20 cellular contexts compared by ENCODE assay signal in the genomic region with DNA sequence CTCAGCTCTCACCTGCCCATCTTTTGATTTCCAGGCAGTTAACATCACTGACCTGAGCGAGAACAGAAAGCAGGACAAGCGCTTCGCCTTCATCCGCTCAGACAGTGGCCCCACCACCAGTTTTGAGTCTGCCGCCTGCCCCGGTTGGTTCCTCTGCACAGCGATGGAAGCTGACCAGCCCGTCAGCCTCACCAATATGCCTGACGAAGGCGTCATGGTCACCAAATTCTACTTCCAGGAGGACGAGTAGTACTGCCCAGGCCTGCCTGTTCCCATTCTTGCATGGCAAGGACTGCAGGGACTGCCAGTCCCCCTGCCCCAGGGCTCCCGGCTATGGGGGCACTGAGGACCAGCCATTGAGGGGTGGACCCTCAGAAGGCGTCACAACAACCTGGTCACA. TPM values are rescaled to one million over a fixed set of nuclear protein-coding genes. Genes with fewer than 3 reads are reported as not detected.
A peak's percentile ranks its signal among the peaks of the same experiment; 100 is the strongest.
DNase-seq lines count a peak whose midpoint lies in the region; ATAC-seq and TF ChIP-seq lines count a peak whose summit lies in the region.
"Had no signal": no experiment of that assay in that cellular context is flagged by ENCODE, and none has a peak within 500 bp of the region (broad histone marks: within the 10 kb centered on the region; RNA-seq: fewer than 3 reads in every experiment).

No MANE protein-coding gene starts in this region.

- H2AK5ac ChIP-seq in neuronal stem cell (ENCODE audit: low read depth, low read length), result no peak overlapping the region

- H3K9me3 ChIP-seq in neuronal stem cell (replicated peaks in 1 of 2; ENCODE audit: control insufficient read depth in 2 of 2, insufficient read depth in 1 of 2, low read depth in 1 of 2, low read length in 2 of 2) (no peaks in the 10 kb centered on the region), PC-3 (ENCODE audit: low read length) (no peaks in the 10 kb centered on the region)
- H3K9me3 ChIP-seq: A549, BE2C had no signal

- intact Hi-C loops in PC-3 (cut with micrococcal nuclease), result no loop called here

- POLR2A ChIA-PET in PC-3 (lab: Charles Lee; ENCODE audit: unreplicated experiment), result no interaction called here

- H3K14ac ChIP-seq in neuronal stem cell (ENCODE audit: low read length), result no peak overlapping the region

- no peak overlapping the region for H3K4ac ChIP-seq in neuronal stem cell (ENCODE audit: low read length)

- H3K27me3 ChIP-seq in neuronal stem cell (ENCODE audit: control insufficient read depth in 3 of 3, insufficient read depth in 3 of 3, low read depth in 1 of 3, low read length in 3 of 3), result peaks cover 0 to 34% (median 2%) of the 10 kb centered on the region in 3 experiments
- H3K27me3 ChIP-seq in PC-3 (ENCODE audit: low read length), result no peaks in the 10 kb centered on the region
- H3K27me3 ChIP-seq: BE2C had no signal

- no peaks in the 10 kb centered on the region for H3K79me2 ChIP-seq in PC-3 (ENCODE audit: low read length)

- in situ Hi-C loops in GM13976 (cut with MboI; ENCODE audit: low sequenced_read_pairs, unreplicated experiment), result no loop called here

- no peaks in the 10 kb centered on the region for H3K36me3 Mint-ChIP-seq in stimulated activated effector memory CD8-positive, alpha-beta T cell treated with anti-CD3 and anti-CD28 coated beads, Interleukin-12 subunit alpha, Interleukin-12 subunit beta, amount 100 ng/mL, for 72 hours
- H3K36me3 Mint-ChIP-seq: CD8-positive, alpha-beta T cell had no signal

- H3K4me3 Mint-ChIP-seq in stimulated activated naive CD8-positive, alpha-beta T cell treated with anti-CD3 and anti-CD28 coated beads, Interleukin-15, amount 100 ng/mL, for 72 hours, result no peak overlapping the region
- H3K4me3 Mint-ChIP-seq in stimulated activated effector memory CD8-positive, alpha-beta T cell treated with anti-CD3 and anti-CD28 coated beads, Interleukin-12 subunit alpha, Interleukin-12 subunit beta, amount 100 ng/mL, for 72 hours, result no peak overlapping the region
- H3K4me3 Mint-ChIP-seq: CD8-positive, alpha-beta T cell; GM23338 had no signal

- H3K9me3 Mint-ChIP-seq in stimulated activated naive CD8-positive, alpha-beta T cell treated with anti-CD3 and anti-CD28 coated beads, Interleukin-15, amount 100 ng/mL, for 72 hours, result no peaks in the 10 kb centered on the region
- no peaks in the 10 kb centered on the region for H3K9me3 Mint-ChIP-seq in stimulated activated effector memory CD8-positive, alpha-beta T cell treated with anti-CD3 and anti-CD28 coated beads, Interleukin-12 subunit alpha, Interleukin-12 subunit beta, amount 100 ng/mL, for 72 hours
- H3K9me3 Mint-ChIP-seq: CD8-positive, alpha-beta T cell; GM23338 had no signal

- no peak overlapping the region for H3K18ac ChIP-seq in neuronal stem cell (ENCODE audit: low read length)

- H3F3A ChIP-seq in PC-3 (ENCODE audit: low read length, unreplicated experiment), result no peaks in the 10 kb centered on the region

- no peak for TF ChIP-seq CTCF in GM13976 (IDR thresholded peaks at IDR 0.05; ENCODE audit: borderline replicate concordance, control extremely low read depth, extremely low read depth, insufficient read depth, missing control alignments)
- TF ChIP-seq CTCF in PC-3 (conservative IDR thresholded peaks at IDR 0.05; ENCODE audit: low read depth, low read length), result no peak

- no peak overlapping the region for H2BK12ac ChIP-seq in neuronal stem cell (ENCODE audit: low read length)

- no CpG with 5 or more reads among the region's 13 CpGs for WGBS in neuronal stem cell (ENCODE audit: extremely low coverage in 2 of 2, insufficient read length in 2 of 2, insufficient replicate concordance in 1 of 2), 2 donors

- H2AFZ ChIP-seq in neuronal stem cell (ENCODE audit: low read length), result no peak overlapping the region
- no peak overlapping the region for H2AFZ ChIP-seq in PC-3 (ENCODE audit: low read length)
- H2AFZ ChIP-seq: GM23338 had no signal

- no peaks in the 10 kb centered on the region for H3K4me1 ChIP-seq in neuronal stem cell (ENCODE audit: control insufficient read depth in 2 of 2, insufficient read depth in 1 of 2, low read depth in 1 of 2, low read length in 2 of 2)
- peaks cover 14% of the 10 kb centered on the region for H3K4me1 ChIP-seq in PC-3 (ENCODE audit: insufficient read depth, low read length)
- H3K4me1 ChIP-seq: A549, BE2C had no signal

- no TSS peak for BruUV-seq in PC-3 (replicated peaks; lab: Mats Ljungman, UMichigan)

- H2BK5ac ChIP-seq in neuronal stem cell (ENCODE audit: low read length), result no peak overlapping the region

- no peak overlapping the region for H3K4me2 ChIP-seq in neuronal stem cell (ENCODE audit: insufficient read depth, low read length, poor library complexity, severe bottlenecking)
- H3K4me2 ChIP-seq in PC-3 (ENCODE audit: low read length), result no peak overlapping the region
- H3K4me2 ChIP-seq: A549, GM23338 had no signal

- peak overlapping the region; percentile 12 for H2BK15ac ChIP-seq in neuronal stem cell (ENCODE audit: low read length)

- DNase-seq in stimulated activated naive CD8-positive, alpha-beta T cell treated with anti-CD3 and anti-CD28 coated beads, Interleukin-15, amount 100 ng/mL, for 72 hours, result no peak
- no peak for DNase-seq in stimulated activated naive CD8-positive, alpha-beta T cell treated with anti-CD3 and anti-CD28 coated beads, Interleukin-15, Interleukin-2, amounts not matched to agents 100 U/mL and 50 U/mL, for 24 hours
- DNase-seq in ecto neural progenitor cell (ENCODE audit: low spot score) (peak; percentile 15), neuronal stem cell (ENCODE audit: low spot score) (no peak), GM13976 (ENCODE audit: low spot score) (no peak), PC-3 (no peak)
- DNase-seq in stimulated activated effector memory CD8-positive, alpha-beta T cell treated with anti-CD3 and anti-CD28 coated beads, Interleukin-12 subunit alpha, Interleukin-12 subunit beta, amount 100 ng/mL, for 72 hours (ENCODE audit: low spot score in 2 of 2), result peak in 1 of 2 donors; percentile 39
- no peak for DNase-seq in activated CD4-positive, alpha-beta T cell treated with anti-CD3 and anti-CD28 coated beads, Interleukin-2, amount 50 U/mL, for 4 hours
- DNase-seq: BE2C; CD8-positive, alpha-beta T cell; COR-L47; DMS153; DMS79 treated with DMSO at 0.1 percent for 48 hours; EL; H7 had no signal

- no peak for ATAC-seq in stimulated activated naive CD8-positive, alpha-beta T cell treated with anti-CD3 and anti-CD28 coated beads, Interleukin-15, amount 100 ng/mL, for 72 hours
- ATAC-seq in stimulated activated naive CD8-positive, alpha-beta T cell treated with anti-CD3 and anti-CD28 coated beads, Interleukin-15, Interleukin-2, amounts not matched to agents 100 U/mL and 50 U/mL, for 24 hours, result no peak
- ATAC-seq in stimulated activated effector memory CD8-positive, alpha-beta T cell treated with anti-CD3 and anti-CD28 coated beads, Interleukin-12 subunit alpha, Interleukin-12 subunit beta, amount 100 ng/mL, for 72 hours, result no peak
- ATAC-seq in PC-3, result no peak
- ATAC-seq: A549; CD8-positive, alpha-beta T cell; GM23338 had no signal

- peak overlapping the region; percentile 8 to 24 for H3K27ac Mint-ChIP-seq in stimulated activated naive CD8-positive, alpha-beta T cell treated with anti-CD3 and anti-CD28 coated beads, Interleukin-15, amount 100 ng/mL, for 72 hours
- H3K27ac Mint-ChIP-seq in stimulated activated effector memory CD8-positive, alpha-beta T cell treated with anti-CD3 and anti-CD28 coated beads, Interleukin-12 subunit alpha, Interleukin-12 subunit beta, amount 100 ng/mL, for 72 hours, result peak overlapping the region; percentile 68
- H3K27ac Mint-ChIP-seq: CD8-positive, alpha-beta T cell; GM23338 had no signal

- H3K9ac ChIP-seq in neuronal stem cell (ENCODE audit: low read depth, low read length, poor library complexity) (no peak overlapping the region), PC-3 (ENCODE audit: low read length) (no peak overlapping the region)

- H3K36me3 ChIP-seq in neuronal stem cell (replicated peaks in 1 of 2; ENCODE audit: control insufficient read depth in 2 of 2, insufficient read depth in 2 of 2, low read length in 2 of 2), result no peaks in the 10 kb centered on the region
- H3K36me3 ChIP-seq in PC-3 (ENCODE audit: low read depth, low read length), result no peaks in the 10 kb centered on the region
- H3K36me3 ChIP-seq: BE2C had no signal

- H4K91ac ChIP-seq in neuronal stem cell (ENCODE audit: low read depth, low read length, poor library complexity), result no peak overlapping the region

- peak overlapping the region; percentile 5 for H3K23ac ChIP-seq in neuronal stem cell (ENCODE audit: low read depth, low read length, poor library complexity)

- H4K8ac ChIP-seq in neuronal stem cell (ENCODE audit: low read depth, low read length), result peak overlapping the region; percentile 66

- CTCF ChIA-PET in PC-3 (lab: Charles Lee), result no interaction called here

- H3K4me1 Mint-ChIP-seq in stimulated activated naive CD8-positive, alpha-beta T cell treated with anti-CD3 and anti-CD28 coated beads, Interleukin-15, amount 100 ng/mL, for 72 hours, result peaks cover 29% of the 10 kb centered on the region
- peaks cover 11% of the 10 kb centered on the region for H3K4me1 Mint-ChIP-seq in stimulated activated effector memory CD8-positive, alpha-beta T cell treated with anti-CD3 and anti-CD28 coated beads, Interleukin-12 subunit alpha, Interleukin-12 subunit beta, amount 100 ng/mL, for 72 hours
- H3K4me1 Mint-ChIP-seq: GM23338 had no signal

- H3K27ac ChIP-seq in neuronal stem cell (replicated peaks; ENCODE audit: low read length) (no peak overlapping the region), PC-3 (ENCODE audit: low read length) (no peak overlapping the region)
- H3K27ac ChIP-seq: A549, C4-2B had no signal

- peaks cover 7% of the 10 kb centered on the region for H3K27me3 Mint-ChIP-seq in stimulated activated naive CD8-positive, alpha-beta T cell treated with anti-CD3 and anti-CD28 coated beads, Interleukin-15, amount 100 ng/mL, for 72 hours

- H2BK120ac ChIP-seq in neuronal stem cell (ENCODE audit: low read depth, low read length), result no peak overlapping the region

- H3K4me3 ChIP-seq in neuronal stem cell (ENCODE audit: low read length in 2 of 2) (no peak overlapping the region), PC-3 (ENCODE audit: low read length) (no peak overlapping the region)
- H3K4me3 ChIP-seq: A549, GM23338 had no signal

- H3K9me2 ChIP-seq in PC-3 (replicated peaks; ENCODE audit: low read length), result no peaks in the 10 kb centered on the region

- no peaks in the 10 kb centered on the region for H4K20me1 ChIP-seq in PC-3 (ENCODE audit: low read length)

- no peaks in the 10 kb centered on the region for H3K79me1 ChIP-seq in neuronal stem cell (ENCODE audit: low read depth, low read length)

RNA-seq across cellular contexts. Expression of a gene that starts 5.2 kb away (rescaled TPM):
- polyA plus RNA-seq in neuronal stem cell (2013, experiment 1 of 2), result not detected
- polyA plus RNA-seq in neuronal stem cell (2013, experiment 2 of 2), result not detected
- total RNA-seq in PC-3 (2014; rRNA removed), result 1.3 and 8.2 TPM in 2 replicates
- total RNA-seq: CD8-positive, alpha-beta T cell; GM23338; H7; HT1080 had no signal
- polyA plus RNA-seq: AG04450, GM23338 had no signal

RNA-seq across cellular contexts. Expression of a gene that starts 41.1 kb away (rescaled TPM):
- polyA plus RNA-seq in neuronal stem cell (2013, experiment 1 of 2), result 0.52 TPM
- polyA plus RNA-seq in neuronal stem cell (2013, experiment 2 of 2), result 0.78 TPM
- total RNA-seq in PC-3 (2014; rRNA removed), result 46.6 and 60.3 TPM in 2 replicates
